Comparison of ENCODE assay signal across 8 cellular contexts in genomic region chr6:7723041-7723447, GRCh38. TPM values are rescaled to one million over a fixed set of nuclear protein-coding genes. Genes with fewer than 3 reads are reported as not detected.
A peak's percentile ranks its signal among the peaks of the same experiment; 100 is the strongest.
DNase-seq lines count a peak whose midpoint lies in the region; ATAC-seq and TF ChIP-seq lines count a peak whose summit lies in the region.

No MANE protein-coding gene starts in this region.

- H3K36me3 ChIP-seq in neural progenitor cell (no peaks in the 10 kb centered on the region), tibial nerve (no peaks in the 10 kb centered on the region)

- ATAC-seq in HG03460 (IDR thresholded peaks at IDR 0.05; ENCODE audit: unreplicated experiment), result no peak

- 1 to 2% methylated on average over 9 to 10 of the region's 10 CpGs for WGBS in tibial nerve, 2 donors

- H3K4me3 ChIP-seq in neural progenitor cell (no peak overlapping the region), tibial nerve (no peak overlapping the region)

- no peak overlapping the region for H3K4me2 ChIP-seq in neural progenitor cell

- H4K20me1 ChIP-seq in neural progenitor cell (ENCODE audit: low read depth), result peaks cover 18% of the 10 kb centered on the region

- no peak for TF ChIP-seq POLR2A in tibial nerve (IDR thresholded peaks at IDR 0.05)

- no peaks in the 10 kb centered on the region for H3K79me2 ChIP-seq in neural progenitor cell (ENCODE audit: low read depth)

- H3K27me3 ChIP-seq in neural progenitor cell (peaks cover 73% of the 10 kb centered on the region), tibial nerve (peaks cover 0 to 21% of the 10 kb centered on the region in 2 donors)

- no peak overlapping the region for H2AFZ ChIP-seq in neural progenitor cell (replicated peaks)

- H3F3A ChIP-seq in neural progenitor cell (ENCODE audit: low read depth), result peaks cover 8% of the 10 kb centered on the region

- H3K36me3 Mint-ChIP-seq in neural progenitor cell, result no peaks in the 10 kb centered on the region

- H3K4me1 ChIP-seq in neural progenitor cell, result peaks cover 6% of the 10 kb centered on the region
- peaks cover 0 to 31% (median 13%) of the 10 kb centered on the region in 4 donors for H3K4me1 ChIP-seq in tibial nerve

- no peak overlapping the region for H3K9ac ChIP-seq in neural progenitor cell

- H3K27me3 Mint-ChIP-seq in neural progenitor cell (ENCODE audit: insufficient read depth, low read depth), result peaks cover 35% of the 10 kb centered on the region

- DNase-seq in ELF-1 (ENCODE audit: low read depth, low spot score) (peak; percentile 92), HT-29 (ENCODE audit: low spot score) (peak; percentile 78), OCI-M1 (lab: John Stamatoyannopoulos, UW) (peak; percentile 98), fibroblast of peridontal ligament (ENCODE audit: extremely low read depth) (peak; percentile 86), neural progenitor cell (ENCODE audit: low spot score) (peak; percentile 83), tibial nerve (ENCODE audit: low spot score in 2 of 2) (peak; percentile 77 to 93)
- peak; percentile 56 for DNase-seq in activated T-cell treated with anti-CD3 and anti-CD28 coated beads, Interleukin-2, amount 50 U/mL, for 1 hour

- peak overlapping the region; percentile 30 for H3K4me3 Mint-ChIP-seq in neural progenitor cell

- H3K9me3 ChIP-seq in neural progenitor cell (ENCODE audit: low read depth) (no peaks in the 10 kb centered on the region), tibial nerve (no peaks in the 10 kb centered on the region)

- no peaks in the 10 kb centered on the region for H3K9me3 Mint-ChIP-seq in neural progenitor cell

- TF ChIP-seq EP300 in tibial nerve (IDR thresholded peaks at IDR 0.05), result no peak

- no peak overlapping the region for H3K27ac Mint-ChIP-seq in neural progenitor cell

- TF ChIP-seq CTCF in neural progenitor cell (IDR thresholded peaks at IDR 0.05) (peak; percentile 63), tibial nerve (IDR thresholded peaks at IDR 0.05) (peak; percentile 37 to 65 (median 46))

- no peak overlapping the region for H3K27ac ChIP-seq in neural progenitor cell
- no peak overlapping the region for H3K27ac ChIP-seq in tibial nerve

- peaks cover 6% of the 10 kb centered on the region for H3K4me1 Mint-ChIP-seq in neural progenitor cell

RNA-seq across cellular contexts. Expression of gene BMP6, which starts 2.9 kb away (rescaled TPM):
- not detected in 2 replicates for total RNA-seq in HT-29 (2014; rRNA removed; shearing (Covaris generic))
- total RNA-seq in neural progenitor cell (ENCODE audit: low replicate concordance), result 0.37 and 0.41 TPM in 2 replicates
- 1 to 10 TPM; 4.8 to 8.8 (median 7.3) TPM for total RNA-seq in tibial nerve
